ENCODE assay signal across 1 cellular context in the genomic region with DNA sequence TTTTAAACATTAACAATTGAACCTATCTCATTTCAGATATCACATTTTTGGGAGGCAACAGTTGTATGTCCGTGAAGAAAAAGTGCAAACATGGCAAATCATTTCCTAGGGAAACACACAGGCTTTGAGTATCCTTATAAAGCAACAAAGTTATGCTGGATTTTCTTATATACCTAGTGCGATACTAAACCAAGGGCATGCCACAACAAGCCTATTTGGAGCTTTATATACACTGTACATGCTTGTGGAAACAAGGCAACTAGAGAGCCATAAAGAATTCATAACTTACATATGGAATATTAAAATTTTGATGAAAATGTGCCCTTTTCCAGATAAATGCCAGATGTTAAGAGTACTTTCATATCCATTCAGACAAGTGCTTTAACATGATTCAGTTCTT.
TF ChIP-seq lines count a peak whose summit lies in the region.

No MANE protein-coding gene starts in this region.

TF ChIP-seq in HCT116, 20 proteins besides CTCF, POLR2A, EP300 and RAD21 (continued from another document):
- TF ChIP-seq ZFX (IDR thresholded peaks at IDR 0.05): no peak
- TF ChIP-seq SRF (IDR thresholded peaks at IDR 0.05; ENCODE audit: low read depth): no peak
- TF ChIP-seq, protein P1, sequence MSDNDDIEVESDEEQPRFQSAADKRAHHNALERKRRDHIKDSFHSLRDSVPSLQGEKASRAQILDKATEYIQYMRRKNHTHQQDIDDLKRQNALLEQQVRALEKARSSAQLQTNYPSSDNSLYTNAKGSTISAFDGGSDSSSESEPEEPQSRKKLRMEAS (IDR thresholded peaks at IDR 0.05): no peak
- TF ChIP-seq ELF1 (IDR thresholded peaks at IDR 0.05; ENCODE audit: borderline replicate concordance, low read depth): no peak
- TF ChIP-seq EZH2phosphoT487 (IDR thresholded peaks at IDR 0.05; ENCODE audit: borderline replicate concordance): no peak
- TF ChIP-seq, protein P2, sequence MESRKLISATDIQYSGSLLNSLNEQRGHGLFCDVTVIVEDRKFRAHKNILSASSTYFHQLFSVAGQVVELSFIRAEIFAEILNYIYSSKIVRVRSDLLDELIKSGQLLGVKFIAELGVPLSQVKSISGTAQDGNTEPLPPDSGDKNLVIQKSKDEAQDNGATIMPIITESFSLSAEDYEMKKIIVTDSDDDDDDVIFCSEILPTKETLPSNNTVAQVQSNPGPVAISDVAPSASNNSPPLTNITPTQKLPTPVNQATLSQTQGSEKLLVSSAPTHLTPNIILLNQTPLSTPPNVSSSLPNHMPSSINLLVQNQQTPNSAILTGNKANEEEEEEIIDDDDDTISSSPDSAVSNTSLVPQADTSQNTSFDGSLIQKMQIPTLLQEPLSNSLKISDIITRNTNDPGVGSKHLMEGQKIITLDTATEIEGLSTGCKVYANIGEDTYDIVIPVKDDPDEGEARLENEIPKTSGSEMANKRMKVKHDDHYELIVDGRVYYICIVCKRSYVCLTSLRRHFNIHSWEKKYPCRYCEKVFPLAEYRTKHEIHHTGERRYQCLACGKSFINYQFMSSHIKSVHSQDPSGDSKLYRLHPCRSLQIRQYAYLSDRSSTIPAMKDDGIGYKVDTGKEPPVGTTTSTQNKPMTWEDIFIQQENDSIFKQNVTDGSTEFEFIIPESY (IDR thresholded peaks at IDR 0.05; ENCODE audit: extremely low read depth, insufficient replicate concordance, low read length): no peak
- no peak for TF ChIP-seq EZH2 (IDR thresholded peaks at IDR 0.05)
- no peak for TF ChIP-seq YY1 (IDR thresholded peaks at IDR 0.05; ENCODE audit: extremely low read depth, insufficient replicate concordance, low read depth, low read length)
- TF ChIP-seq CBX3 (IDR thresholded peaks at IDR 0.05; ENCODE audit: low read depth): no peak
- no peak for TF ChIP-seq SP1 (IDR thresholded peaks at IDR 0.05; ENCODE audit: low read depth)
- TF ChIP-seq FOSL1 (IDR thresholded peaks at IDR 0.05; ENCODE audit: low read depth): no peak
